ENCODE assay signal across 20 cellular contexts in genomic region chr2:74239346-74239745, GRCh38. TPM values are rescaled to one million over a fixed set of nuclear protein-coding genes. Genes with fewer than 3 reads are reported as not detected.
DNase-seq lines count a peak whose midpoint lies in the region; ATAC-seq and TF ChIP-seq lines count a peak whose summit lies in the region.
"Had no signal": no experiment of that assay in that cellular context is flagged by ENCODE, and none has a peak within 500 bp of the region (broad histone marks: within the 10 kb centered on the region; RNA-seq: fewer than 3 reads in every experiment).

No MANE protein-coding gene starts in this region.

- no peak for TF ChIP-seq POLR2A in sigmoid colon (IDR thresholded peaks at IDR 0.05)

- TF ChIP-seq CTCF in chondrocyte (IDR thresholded peaks at IDR 0.05) (no peak), sigmoid colon (IDR thresholded peaks at IDR 0.05) (no peak)

- H3K36me3 Mint-ChIP-seq in activated naive CD4-positive, alpha-beta T cell treated with anti-CD3 and anti-CD28 coated beads, Interleukin-2, amount 10 ng/mL, durations not matched to agents 7 days and 5 days, result no peaks in the 10 kb centered on the region
- H3K36me3 Mint-ChIP-seq in chondrocyte (ENCODE audit: low read depth), result peaks cover 5% of the 10 kb centered on the region
- peaks cover 4 to 13% (median 11%) of the 10 kb centered on the region in 3 donors for H3K36me3 Mint-ChIP-seq in CD8-positive, alpha-beta memory T cell
- H3K36me3 Mint-ChIP-seq: CD14-positive monocyte had no signal

- no peak overlapping the region for H3K27ac ChIP-seq in sigmoid colon
- H3K27ac ChIP-seq in CD8-positive, alpha-beta memory T cell (ENCODE audit: low read depth, low read length), result no peak overlapping the region
- H3K27ac ChIP-seq: BLaER1 had no signal

- no peak overlapping the region for H3K4me3 Mint-ChIP-seq in activated naive CD4-positive, alpha-beta T cell treated with anti-CD3 and anti-CD28 coated beads, Interleukin-2, amount 10 ng/mL, durations not matched to agents 7 days and 5 days
- H3K4me3 Mint-ChIP-seq in chondrocyte (ENCODE audit: unreplicated experiment), result no peak overlapping the region
- H3K4me3 Mint-ChIP-seq in CD8-positive, alpha-beta memory T cell, result no peak overlapping the region
- H3K4me3 Mint-ChIP-seq: CD14-positive monocyte; CD4-positive, alpha-beta memory T cell; CD4-positive, CD25-positive, alpha-beta regulatory T cell had no signal

- H3K9me3 Mint-ChIP-seq in activated naive CD4-positive, alpha-beta T cell treated with anti-CD3 and anti-CD28 coated beads, Interleukin-2, amount 10 ng/mL, durations not matched to agents 7 days and 5 days, result no peaks in the 10 kb centered on the region
- H3K9me3 Mint-ChIP-seq in chondrocyte (ENCODE audit: low read depth), result peaks cover 15% of the 10 kb centered on the region
- no peaks in the 10 kb centered on the region for H3K9me3 Mint-ChIP-seq in CD8-positive, alpha-beta memory T cell
- H3K9me3 Mint-ChIP-seq: CD4-positive, alpha-beta memory T cell; CD4-positive, CD25-positive, alpha-beta regulatory T cell had no signal

- no peak for ATAC-seq in left cardiac atrium

- no peaks in the 10 kb centered on the region for H3K9me3 ChIP-seq in sigmoid colon
- no peaks in the 10 kb centered on the region for H3K9me3 ChIP-seq in CD8-positive, alpha-beta memory T cell (ENCODE audit: low read length)
- H3K9me3 ChIP-seq: BE2C, BLaER1, Caco-2 had no signal

- peak; percentile 10 for DNase-seq in activated naive CD4-positive, alpha-beta T cell treated with anti-CD3 and anti-CD28 coated beads, Interleukin-2, amount 10 ng/mL, durations not matched to agents 7 days and 5 days
- no peak for DNase-seq in activated naive CD4-positive, alpha-beta T cell treated with Interleukin-2 at 50 U/mL for 16 hours
- DNase-seq in chondrocyte (ENCODE audit: low spot score) (peak; percentile 32), mesenteric fat pad (ENCODE audit: low spot score) (peak; percentile 65), sigmoid colon (peak; percentile 27), T1000 (lab: John Stamatoyannopoulos, UW) (no peak), left cardiac atrium (no peak)
- no peak for DNase-seq in CD8-positive, alpha-beta memory T cell
- DNase-seq: 8988T; ACHN; BE2C; C1 segment of cervical spinal cord; Calu3; CD4-positive, alpha-beta memory T cell; CD4-positive, CD25-positive, alpha-beta regulatory T cell; DMS79 treated with DMSO at 0.1 percent for 48 hours; GF-D8 had no signal

- H3K4me1 Mint-ChIP-seq in activated naive CD4-positive, alpha-beta T cell treated with anti-CD3 and anti-CD28 coated beads, Interleukin-2, amount 10 ng/mL, durations not matched to agents 7 days and 5 days, result no peaks in the 10 kb centered on the region
- H3K4me1 Mint-ChIP-seq in chondrocyte (ENCODE audit: low read depth), result peaks cover 13% of the 10 kb centered on the region
- no peaks in the 10 kb centered on the region for H3K4me1 Mint-ChIP-seq in CD8-positive, alpha-beta memory T cell

- H3K36me3 ChIP-seq in sigmoid colon, result no peaks in the 10 kb centered on the region
- H3K36me3 ChIP-seq in CD8-positive, alpha-beta memory T cell (ENCODE audit: insufficient read depth, low read length), result no peaks in the 10 kb centered on the region
- H3K36me3 ChIP-seq: BE2C, BLaER1 had no signal

- no peak for TF ChIP-seq EP300 in sigmoid colon (IDR thresholded peaks at IDR 0.05)

- 81 to 86% methylated on average over 7 of the region's 7 CpGs for WGBS in sigmoid colon, 2 donors

- H3K27me3 Mint-ChIP-seq in activated naive CD4-positive, alpha-beta T cell treated with anti-CD3 and anti-CD28 coated beads, Interleukin-2, amount 10 ng/mL, durations not matched to agents 7 days and 5 days, result peaks cover 12% of the 10 kb centered on the region
- H3K27me3 Mint-ChIP-seq in chondrocyte (ENCODE audit: low read depth), result no peaks in the 10 kb centered on the region
- no peaks in the 10 kb centered on the region for H3K27me3 Mint-ChIP-seq in CD8-positive, alpha-beta memory T cell
- H3K27me3 Mint-ChIP-seq: CD4-positive, alpha-beta memory T cell; CD4-positive, CD25-positive, alpha-beta regulatory T cell had no signal

- CTCF ChIA-PET in activated naive CD4-positive, alpha-beta T cell treated with anti-CD3 and anti-CD28 coated beads, Interleukin-2, amount 10 ng/mL, durations not matched to agents 7 days and 5 days (lab: Charles Lee), result interaction anchor here (1.8 kb wide), 1 partner anchor 11 kb away, joined by 4 read pairs; no protein-coding TSS in a partner anchor
- CTCF ChIA-PET in CD8-positive, alpha-beta memory T cell (lab: Charles Lee), result interaction anchor here (4.7 kb wide), 1 partner anchor 10 kb away, joined by 22 read pairs; no protein-coding TSS in a partner anchor

- H3K27ac Mint-ChIP-seq in activated naive CD4-positive, alpha-beta T cell treated with anti-CD3 and anti-CD28 coated beads, Interleukin-2, amount 10 ng/mL, durations not matched to agents 7 days and 5 days, result no peak overlapping the region
- H3K27ac Mint-ChIP-seq in chondrocyte (ENCODE audit: unreplicated experiment), result no peak overlapping the region
- H3K27ac Mint-ChIP-seq in CD8-positive, alpha-beta memory T cell, result no peak overlapping the region
- H3K27ac Mint-ChIP-seq: CD14-positive monocyte had no signal

- intact Hi-C loops in sigmoid colon (cut with DNase I) (no loop called here), left cardiac atrium (cut with DNase I) (no loop called here)

- H3K27me3 ChIP-seq in sigmoid colon, result no peaks in the 10 kb centered on the region
- H3K27me3 ChIP-seq in CD8-positive, alpha-beta memory T cell (ENCODE audit: insufficient read depth, low read length, poor library complexity, severe bottlenecking), result no peaks in the 10 kb centered on the region
- H3K27me3 ChIP-seq: BE2C, BLaER1 had no signal

- H3K4me3 ChIP-seq in sigmoid colon, result no peak overlapping the region
- no peak overlapping the region for H3K4me3 ChIP-seq in CD8-positive, alpha-beta memory T cell (ENCODE audit: low read length)
- H3K4me3 ChIP-seq: BLaER1 had no signal

- no peaks in the 10 kb centered on the region for H3K4me1 ChIP-seq in sigmoid colon
- no peaks in the 10 kb centered on the region for H3K4me1 ChIP-seq in CD8-positive, alpha-beta memory T cell (ENCODE audit: insufficient read depth, low read length)
- H3K4me1 ChIP-seq: BE2C, BLaER1, Caco-2 had no signal

- POLR2A ChIA-PET in CD8-positive, alpha-beta memory T cell (lab: Charles Lee), result no interaction called here

RNA-seq across cellular contexts. Expression of gene MTHFD2, which starts 40.9 kb away (rescaled TPM):
- total RNA-seq in chondrocyte, result 74.0 to 366 TPM (median 363 TPM) in 3 replicates
- total RNA-seq in mesenteric fat pad, result 47.4 TPM
- 10 to 100 TPM; 12.7 to 26.2 (median 19.7) TPM for total RNA-seq in sigmoid colon
- polyA plus RNA-seq in sigmoid colon, result 10 to 100 TPM; 31.2 to 59.4 (median 34.2) TPM
- total RNA-seq in CD8-positive, alpha-beta memory T cell, result 100 to 1,000 TPM; 379 to 397 TPM
- 11.0 TPM for polyA plus RNA-seq in CD8-positive, alpha-beta memory T cell
- total RNA-seq in left cardiac atrium, result 10 to 100 TPM; 21.8 to 33.0 TPM

Comparison
In these comparisons a context has a peak if more than half of its experiments do, and no peak if none do; other contexts are left out.
1. DNase-seq: peak in activated naive CD4-positive, alpha-beta T cell treated with anti-CD3 and anti-CD28 coated beads, Interleukin-2, amount 10 ng/mL, durations not matched to agents 7 days and 5 days (single experiment), chondrocyte (single experiment), mesenteric fat pad (single experiment) and sigmoid colon (single experiment); none in activated naive CD4-positive, alpha-beta T cell treated with Interleukin-2 at 50 U/mL for 16 hours (single experiment), T1000 (single experiment), CD8-positive, alpha-beta memory T cell (0 of 5) and left cardiac atrium (single experiment).